20 cellular contexts compared by ENCODE assay signal in the genomic region with DNA sequence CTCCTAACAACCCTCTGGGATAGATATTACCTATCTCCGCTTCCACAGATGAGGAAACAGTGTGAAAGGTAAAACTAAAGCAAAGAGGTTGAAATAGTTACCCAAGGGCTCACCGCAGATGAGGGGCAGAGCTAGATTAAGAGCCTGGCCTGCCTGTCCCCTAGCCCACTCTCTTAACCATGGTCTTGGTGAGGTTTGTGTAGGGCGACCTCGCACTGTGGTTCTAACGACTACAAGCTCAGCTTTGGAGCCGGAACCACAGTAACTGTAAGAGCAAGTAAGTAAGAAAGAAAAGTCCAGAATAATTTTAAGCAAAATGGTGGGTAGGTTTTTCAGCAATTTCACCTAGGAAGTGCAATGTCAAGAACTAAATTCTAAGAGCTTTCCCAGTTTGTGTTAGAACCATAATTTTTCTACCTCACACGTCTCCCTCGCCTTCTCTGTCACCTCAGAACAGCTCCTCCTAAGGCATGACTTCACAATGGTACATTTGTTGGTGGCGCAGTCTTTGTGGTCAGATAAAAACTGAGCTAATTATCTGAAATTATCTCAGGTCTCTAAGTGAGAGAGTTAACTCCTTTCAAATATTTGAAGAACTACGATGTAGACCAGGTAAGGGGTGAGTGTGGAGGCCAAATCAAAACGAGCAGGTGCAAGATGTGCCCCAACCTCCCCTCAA.
A peak's percentile ranks its signal among the peaks of the same experiment; 100 is the strongest.
DNase-seq lines count a peak whose midpoint lies in the region; ATAC-seq and TF ChIP-seq lines count a peak whose summit lies in the region.
"Had no signal": no experiment of that assay in that cellular context is flagged by ENCODE, and none has a peak within 500 bp of the region (broad histone marks: within the 10 kb centered on the region; RNA-seq: fewer than 3 reads in every experiment).

No MANE protein-coding gene starts in this region.

- peak overlapping the region; percentile 91 for H3K27ac Mint-ChIP-seq in T-helper 1 cell treated with Interleukin-12 subunit alpha and Interleukin-12 subunit beta and Interleukin-4 antibody, amounts not matched to agents 30 μg/mL and 1 μg/mL, for 36 hours
- H3K27ac Mint-ChIP-seq in GM23338, result no peak overlapping the region
- peak overlapping the region; percentile 89 to 95 for H3K27ac Mint-ChIP-seq in activated naive CD4-positive, alpha-beta T cell treated with anti-CD3 and anti-CD28 coated beads, Interleukin-2, amount 50 U/mL, for 72 hours
- H3K27ac Mint-ChIP-seq: neural progenitor cell had no signal

- H3K36me3 Mint-ChIP-seq in T-helper 1 cell treated with Interleukin-12 subunit alpha and Interleukin-12 subunit beta and Interleukin-4 antibody, amounts not matched to agents 30 μg/mL and 1 μg/mL, for 36 hours (ENCODE audit: low read depth), result peaks cover 88% of the 10 kb centered on the region
- H3K36me3 Mint-ChIP-seq in GM23338 (ENCODE audit: low read depth), result no peaks in the 10 kb centered on the region
- peaks cover 91 to 98% of the 10 kb centered on the region in 2 donors for H3K36me3 Mint-ChIP-seq in activated naive CD4-positive, alpha-beta T cell treated with anti-CD3 and anti-CD28 coated beads, Interleukin-2, amount 50 U/mL, for 72 hours
- H3K36me3 Mint-ChIP-seq: CD14-positive monocyte, neural progenitor cell had no signal

- H3K9me2 ChIP-seq in GM23338 (ENCODE audit: insufficient read depth), result no peaks in the 10 kb centered on the region

- H3K27ac ChIP-seq in GM23338 (ENCODE audit: low read depth) (no peak overlapping the region), skin epidermis (peak overlapping the region in 12 of 21 experiments; percentile 0 to 98 (median 49)), caudate nucleus (ENCODE audit: low read depth, low read length) (no peak overlapping the region)
- H3K27ac ChIP-seq: colonic mucosa, lower lobe of right lung, neural progenitor cell, testis had no signal

- no peak overlapping the region for H3K4me2 ChIP-seq in GM23338
- H3K4me2 ChIP-seq: neural progenitor cell had no signal

- no peaks in the 10 kb centered on the region for H3K27me3 Mint-ChIP-seq in T-helper 1 cell treated with Interleukin-12 subunit alpha and Interleukin-12 subunit beta and Interleukin-4 antibody, amounts not matched to agents 30 μg/mL and 1 μg/mL, for 36 hours (ENCODE audit: low read depth)
- H3K27me3 Mint-ChIP-seq in GM23338 (ENCODE audit: insufficient read depth, low read depth, poor library complexity), result peaks cover 3% of the 10 kb centered on the region

- H3K27me3 ChIP-seq in GM23338 (ENCODE audit: insufficient read depth), result no peaks in the 10 kb centered on the region
- H3K27me3 ChIP-seq: colonic mucosa, MG63, neural progenitor cell, testis had no signal

- H4K20me1 ChIP-seq in GM23338 (replicated peaks; ENCODE audit: insufficient read depth), result no peaks in the 10 kb centered on the region

- no peaks in the 10 kb centered on the region for H3K79me2 ChIP-seq in GM23338 (replicated peaks; ENCODE audit: insufficient read depth)

- no peaks in the 10 kb centered on the region for H3K9me3 Mint-ChIP-seq in T-helper 1 cell treated with Interleukin-12 subunit alpha and Interleukin-12 subunit beta and Interleukin-4 antibody, amounts not matched to agents 30 μg/mL and 1 μg/mL, for 36 hours
- no peaks in the 10 kb centered on the region for H3K9me3 Mint-ChIP-seq in GM23338
- H3K9me3 Mint-ChIP-seq in activated naive CD4-positive, alpha-beta T cell treated with anti-CD3 and anti-CD28 coated beads, Interleukin-2, amount 50 U/mL, for 72 hours, result no peaks in the 10 kb centered on the region
- H3K9me3 Mint-ChIP-seq: CD14-positive monocyte, neural progenitor cell had no signal

- no peaks in the 10 kb centered on the region for H3K4me1 ChIP-seq in GM23338 (ENCODE audit: insufficient read depth)
- H3K4me1 ChIP-seq: colonic mucosa, lower lobe of right lung, neural progenitor cell, testis had no signal

- no peak for DNase-seq in T-helper 1 cell
- DNase-seq in GM23338 (ENCODE audit: low spot score), result no peak
- DNase-seq in activated naive CD4-positive, alpha-beta T cell treated with anti-CD3 and anti-CD28 coated beads, Interleukin-2, amount 50 U/mL, for 72 hours (ENCODE audit: low spot score in 2 of 2), result no peak
- DNase-seq in caudate nucleus (lab: John Stamatoyannopoulos, UW), result no peak
- DNase-seq: 8988T, colonic mucosa, lower lobe of right lung, MG63, NCI-H187, NCI-H510A treated with DMSO at 0.1 percent for 48 hours, retina, testis had no signal

- no peak for ATAC-seq in GM23338
- peak in 1 of 2 donors; percentile 15 for ATAC-seq in activated naive CD4-positive, alpha-beta T cell treated with anti-CD3 and anti-CD28 coated beads, Interleukin-2, amount 50 U/mL, for 72 hours
- ATAC-seq in GM21737 (IDR thresholded peaks at IDR 0.05; ENCODE audit: unreplicated experiment), result no peak
- no peak for ATAC-seq in GM18868 (IDR thresholded peaks at IDR 0.05; ENCODE audit: unreplicated experiment)
- ATAC-seq: lower lobe of right lung, SK-N-SH treated with all-trans-retinoic acid at 6 μM for 48 hours had no signal

- peaks cover 81% of the 10 kb centered on the region for H3K4me1 Mint-ChIP-seq in T-helper 1 cell treated with Interleukin-12 subunit alpha and Interleukin-12 subunit beta and Interleukin-4 antibody, amounts not matched to agents 30 μg/mL and 1 μg/mL, for 36 hours (ENCODE audit: low read depth)
- H3K4me1 Mint-ChIP-seq in GM23338, result peaks cover 3% of the 10 kb centered on the region; the same call in 1 of the 3 replicates

- no peaks in the 10 kb centered on the region for H3F3A ChIP-seq in GM23338 (replicated peaks; ENCODE audit: low read depth)

- peak overlapping the region; percentile 81 for H3K4me3 Mint-ChIP-seq in T-helper 1 cell treated with Interleukin-12 subunit alpha and Interleukin-12 subunit beta and Interleukin-4 antibody, amounts not matched to agents 30 μg/mL and 1 μg/mL, for 36 hours
- H3K4me3 Mint-ChIP-seq in GM23338, result no peak overlapping the region
- H3K4me3 Mint-ChIP-seq: CD14-positive monocyte, neural progenitor cell had no signal

- H2AFZ ChIP-seq in GM23338, result peak overlapping the region; percentile 15; the same call in 1 of the 2 replicates
- H2AFZ ChIP-seq: neural progenitor cell had no signal

- H3K4me3 ChIP-seq in GM23338, result no peak overlapping the region
- no peak overlapping the region for H3K4me3 ChIP-seq in skin epidermis
- H3K4me3 ChIP-seq: colonic mucosa, HAP-1, lower lobe of right lung, MG63, neural progenitor cell, testis had no signal

- TF ChIP-seq CTCF in GM23338 (conservative IDR thresholded peaks at IDR 0.05; ENCODE audit: low read depth in 2 of 2), result no peak

- no peaks in the 10 kb centered on the region; the same call in 1 of the 2 replicates for H3K36me3 ChIP-seq in GM23338 (ENCODE audit: insufficient read depth)
- H3K36me3 ChIP-seq: colonic mucosa, HAP-1, lower lobe of right lung, MG63, neural progenitor cell had no signal

TF ChIP-seq in GM23338, 12 proteins besides CTCF, POLR2A, EP300 and RAD21 (continues in another document):
- TF ChIP-seq NANOG (IDR thresholded peaks at IDR 0.05; ENCODE audit: borderline replicate concordance) (no peak), STAT1 (IDR thresholded peaks at IDR 0.05; ENCODE audit: unreplicated experiment) (no peak), EZH2 (IDR thresholded peaks at IDR 0.05; ENCODE audit: low read depth, unreplicated experiment) (no peak), ZNF114 (CRISPR knock-in tag; IDR thresholded peaks at IDR 0.05) (no peak)

Comparison
In these comparisons a context has a peak if more than half of its experiments do, and no peak if none do; other contexts are left out.
1. H3K27ac ChIP-seq: peak in skin epidermis (12 of 21); none in GM23338 (single experiment) and caudate nucleus (single experiment).